In the genomic region with DNA sequence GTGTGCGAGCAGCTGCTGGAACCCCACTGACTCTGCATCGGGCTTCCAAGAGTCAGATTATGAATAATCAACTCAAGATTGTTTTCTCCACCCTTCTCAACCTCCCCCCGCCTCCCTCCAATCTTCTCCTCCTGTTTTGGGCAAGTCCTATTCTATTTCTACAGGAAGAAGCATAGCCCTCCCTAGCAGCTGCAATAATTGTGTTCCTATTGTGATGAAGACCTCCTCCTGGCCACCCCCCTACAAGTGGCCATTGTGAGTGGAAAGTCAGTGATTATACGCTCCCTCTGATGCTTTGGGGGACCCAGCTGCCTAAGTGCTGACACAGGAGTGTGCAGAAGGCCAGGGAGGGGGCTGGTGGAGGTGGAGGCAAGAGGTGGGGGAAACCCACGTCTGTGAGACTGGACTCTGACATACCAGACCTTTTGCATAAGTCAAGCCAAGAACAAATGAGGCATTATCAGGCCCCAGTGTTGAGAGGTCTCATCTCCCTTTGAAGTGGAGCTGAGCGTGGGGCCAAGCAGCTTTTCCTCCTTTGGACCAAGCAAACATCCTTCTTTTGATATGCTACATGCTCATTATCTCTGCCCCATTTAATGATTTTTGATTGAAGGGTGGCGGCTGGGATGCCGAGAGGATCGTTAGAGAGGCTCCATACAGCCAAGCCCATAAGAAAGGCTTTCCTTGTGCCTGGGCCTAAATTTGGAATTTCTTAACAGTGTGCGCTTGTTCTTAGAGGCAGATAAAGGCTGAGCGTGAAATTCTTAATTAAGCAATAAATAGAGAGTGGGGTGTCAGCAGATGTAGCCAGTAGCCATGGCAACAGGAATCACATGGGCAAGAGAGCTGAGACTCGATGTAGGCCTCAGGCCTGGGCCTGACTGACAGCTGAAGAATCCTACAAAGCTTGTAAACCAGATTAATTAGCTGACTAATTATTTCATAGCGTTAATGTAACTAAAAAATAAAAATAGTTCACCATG, we compare ENCODE assay signal across 22 cellular contexts.
DNase-seq lines count a peak whose midpoint lies in the region; ATAC-seq, FAIRE-seq and TF ChIP-seq lines count a peak whose summit lies in the region.
"Had no signal": no experiment of that assay in that cellular context is flagged by ENCODE, and none has a peak within 500 bp of the region (broad histone marks: within the 10 kb centered on the region; RNA-seq: fewer than 3 reads in every experiment).

No MANE protein-coding gene starts in this region.

- H3K36me3 Mint-ChIP-seq in MCF 10A (ENCODE audit: insufficient read depth, unreplicated experiment) (no peaks in the 10 kb centered on the region), WTC11 (no peaks in the 10 kb centered on the region)
- H3K36me3 Mint-ChIP-seq: naive thymus-derived CD8-positive, alpha-beta T cell; stimulated activated naive B cell treated with anti-CD40 and anti-IgM and Interleukin-4, amounts not matched to agents 10 μg/mL and 1 μg/mL and 100 μg/mL, for 72 hours had no signal

- H3K27me3 ChIP-seq in mammary epithelial cell (ENCODE audit: insufficient read depth, low read length) = no peaks in the 10 kb centered on the region

- intact Hi-C loops in mammary epithelial cell (cut with micrococcal nuclease) (no loop called here), MCF 10A (cut with micrococcal nuclease) (loop anchor here (5.0 kb wide), 1 partner anchor 1025 kb away; the partner anchor contains the start of gene TFAP2B)

- H3K9me3 ChIP-seq in mammary epithelial cell (replicated peaks; ENCODE audit: insufficient read depth, low read length) = no peaks in the 10 kb centered on the region
- H3K9me3 ChIP-seq: HAP-1 had no signal

- H4K20me1 ChIP-seq in mammary epithelial cell (ENCODE audit: insufficient read depth, low read length) = no peaks in the 10 kb centered on the region

- H3K9ac ChIP-seq in mammary epithelial cell (ENCODE audit: insufficient read depth, low read length) = peak overlapping the region; percentile 12

- DNase-seq in mammary epithelial cell (no peak), MCF 10A (ENCODE audit: unreplicated experiment) (no peak), WTC11 (ENCODE audit: low spot score) (no peak), iPS-NIHi7 (ENCODE audit: extremely low spot score) (peak; percentile 12), T-helper 9 cell (no peak), GM19239 (ENCODE audit: insufficient read length, low spot score) (no peak), GOT3 (lab: John Stamatoyannopoulos, UW) (no peak)
- DNase-seq: activated CD4-positive, alpha-beta T cell treated with anti-CD3 and anti-CD28 coated beads, Interleukin-2, amount 10 ng/mL, durations not matched to agents 24 days and 14 days; DMS53; naive thymus-derived CD8-positive, alpha-beta T cell; NCI-H1694 treated with DMSO at 0.1 percent for 48 hours; NCI-H510A treated with DMSO at 0.1 percent for 48 hours; PC-3; stimulated activated CD4-positive, alpha-beta T cell treated with anti-CD3 and anti-CD28 coated beads, Interleukin-12 subunit alpha, Interleukin-12 subunit beta, amount 100 ng/mL, for 4 hours; stimulated activated naive B cell treated with anti-CD40 and anti-IgM and Interleukin-4, amounts not matched to agents 10 μg/mL and 1 μg/mL and 100 μg/mL, for 72 hours; trophoblast cell had no signal

- H3K27me3 Mint-ChIP-seq in MCF 10A (ENCODE audit: insufficient read depth, unreplicated experiment) = no peaks in the 10 kb centered on the region
- no peaks in the 10 kb centered on the region for H3K27me3 Mint-ChIP-seq in WTC11 (ENCODE audit: low read depth)
- H3K27me3 Mint-ChIP-seq: activated CD4-positive, alpha-beta T cell treated with anti-CD3 and anti-CD28 coated beads, Interleukin-2, amount 10 ng/mL, durations not matched to agents 24 days and 14 days; stimulated activated naive B cell treated with anti-CD40 and anti-IgM and Interleukin-4, amounts not matched to agents 10 μg/mL and 1 μg/mL and 100 μg/mL, for 72 hours had no signal

- 72% methylated on average over 11 of the region's 13 CpGs for WGBS in mammary epithelial cell (ENCODE audit: low coverage, missing lambda C conversion rate)

- H3K4me3 ChIP-seq in mammary epithelial cell (replicated peaks in 1 of 3; ENCODE audit: insufficient read depth in 1 of 3, low read depth in 2 of 3, low read length in 3 of 3) = no peak overlapping the region
- H3K4me3 ChIP-seq: HAP-1, lung had no signal

- no peaks in the 10 kb centered on the region for H3K36me3 ChIP-seq in mammary epithelial cell (ENCODE audit: insufficient read depth, low read length)
- H3K36me3 ChIP-seq: HAP-1 had no signal

- no peak overlapping the region for H3K4me2 ChIP-seq in mammary epithelial cell (ENCODE audit: insufficient read depth, low read depth, low read length)

- H3K4me1 ChIP-seq in mammary epithelial cell (ENCODE audit: insufficient read depth, low read length) = no peaks in the 10 kb centered on the region
- H3K4me1 ChIP-seq: HAP-1 had no signal

- ATAC-seq in WTC11 = peak; percentile 38
- no peak for ATAC-seq in HG02571 (IDR thresholded peaks at IDR 0.05; ENCODE audit: unreplicated experiment)
- ATAC-seq: naive thymus-derived CD8-positive, alpha-beta T cell; PC-3; stimulated activated naive B cell treated with anti-CD40 and anti-IgM and Interleukin-4, amounts not matched to agents 10 μg/mL and 1 μg/mL and 100 μg/mL, for 72 hours had no signal

- H3K9me3 Mint-ChIP-seq in MCF 10A (ENCODE audit: unreplicated experiment) (no peaks in the 10 kb centered on the region), WTC11 (no peaks in the 10 kb centered on the region)
- H3K9me3 Mint-ChIP-seq: activated CD4-positive, alpha-beta T cell treated with anti-CD3 and anti-CD28 coated beads, Interleukin-2, amount 10 ng/mL, durations not matched to agents 24 days and 14 days; stimulated activated naive B cell treated with anti-CD40 and anti-IgM and Interleukin-4, amounts not matched to agents 10 μg/mL and 1 μg/mL and 100 μg/mL, for 72 hours had no signal

- H3K27ac Mint-ChIP-seq in MCF 10A (ENCODE audit: low read depth, unreplicated experiment) (no peak overlapping the region), WTC11 (no peak overlapping the region)
- H3K27ac Mint-ChIP-seq: activated CD4-positive, alpha-beta T cell treated with anti-CD3 and anti-CD28 coated beads, Interleukin-2, amount 10 ng/mL, durations not matched to agents 24 days and 14 days; naive thymus-derived CD8-positive, alpha-beta T cell; stimulated activated naive B cell treated with anti-CD40 and anti-IgM and Interleukin-4, amounts not matched to agents 10 μg/mL and 1 μg/mL and 100 μg/mL, for 72 hours had no signal

- H3K4me3 Mint-ChIP-seq in MCF 10A (ENCODE audit: unreplicated experiment) = no peak overlapping the region
- no peak overlapping the region for H3K4me3 Mint-ChIP-seq in WTC11
- H3K4me3 Mint-ChIP-seq: activated CD4-positive, alpha-beta T cell treated with anti-CD3 and anti-CD28 coated beads, Interleukin-2, amount 10 ng/mL, durations not matched to agents 24 days and 14 days; naive thymus-derived CD8-positive, alpha-beta T cell; stimulated activated naive B cell treated with anti-CD40 and anti-IgM and Interleukin-4, amounts not matched to agents 10 μg/mL and 1 μg/mL and 100 μg/mL, for 72 hours had no signal

- BruUV-seq in mammary epithelial cell (replicated peaks; lab: Mats Ljungman, UMichigan) (no TSS peak), MCF 10A (replicated peaks; lab: Mats Ljungman, UMichigan) (no TSS peak)

- in situ Hi-C loops in mammary epithelial cell (cut with MboI; ENCODE audit: low sequenced_read_pairs in 2 of 2) = loop anchor here in 1 of 2 donors (25.0 kb wide), 1 partner anchor 280 kb away; no protein-coding TSS in a partner anchor

- POLR2A ChIA-PET in MCF 10A (lab: Yijun Ruan, JAX) = interaction anchor here (1.2 to 2.1 kb wide), 2 partner anchors 119 to 283 kb away, joined by 3 to 9 read pairs; no protein-coding TSS in a partner anchor
- POLR2A ChIA-PET in WTC11 (lab: Charles Lee) = no interaction called here

- FAIRE-seq in GM19239 (lab: Jason Lieb, UNC) = no peak
- FAIRE-seq: A204.1, astrocyte, frontal cortex had no signal

- H3K4me1 Mint-ChIP-seq in MCF 10A (ENCODE audit: insufficient read depth, unreplicated experiment) (no peaks in the 10 kb centered on the region), WTC11 (peaks cover 46% of the 10 kb centered on the region)
- H3K4me1 Mint-ChIP-seq: activated CD4-positive, alpha-beta T cell treated with anti-CD3 and anti-CD28 coated beads, Interleukin-2, amount 10 ng/mL, durations not matched to agents 24 days and 14 days; naive thymus-derived CD8-positive, alpha-beta T cell; stimulated activated naive B cell treated with anti-CD40 and anti-IgM and Interleukin-4, amounts not matched to agents 10 μg/mL and 1 μg/mL and 100 μg/mL, for 72 hours had no signal

- no peak overlapping the region for H3K27ac ChIP-seq in mammary epithelial cell (ENCODE audit: insufficient read depth, low read depth, low read length)

- CTCF ChIA-PET in mammary epithelial cell (lab: Charles Lee; ENCODE audit: low non-redundant PET) = no interaction called here
- CTCF ChIA-PET in MCF 10A (lab: Yijun Ruan, JAX) = interaction anchor here (0.5 to 3.9 kb wide), 8 partner anchors 9 to 327 kb away, joined by 3 to 39 read pairs (median 4); no protein-coding TSS in a partner anchor
- CTCF ChIA-PET in WTC11 (lab: Charles Lee) = interaction anchor here (0.7 to 2.5 kb wide), 2 partner anchors 91 to 117 kb away, joined by 3 to 7 read pairs; no protein-coding TSS in a partner anchor

- no peak overlapping the region for H2AFZ ChIP-seq in mammary epithelial cell (ENCODE audit: low read depth, low read length)

- dilution Hi-C loops in mammary epithelial cell (cut with HindIII; ENCODE audit: low sequenced_read_pairs) = no loop called here

- TF ChIP-seq CTCF in mammary epithelial cell (conservative IDR thresholded peaks at IDR 0.05 in 1 of 2, IDR thresholded peaks at IDR 0.05 in 1 of 2; ENCODE audit: extremely low read depth in 1 of 2, insufficient read depth in 1 of 2, low read depth in 1 of 2, low read length in 2 of 2) (no peak), MCF 10A (IDR thresholded peaks at IDR 0.05; ENCODE audit: unreplicated experiment) (no peak), WTC11 (IDR thresholded peaks at IDR 0.05) (no peak)

- H3K79me2 ChIP-seq in mammary epithelial cell (ENCODE audit: insufficient read depth, low read length) = no peaks in the 10 kb centered on the region

TF ChIP-seq in WTC11, 78 proteins besides CTCF, POLR2A, EP300 and RAD21 (continues in another document):
- TF ChIP-seq, protein P1, sequence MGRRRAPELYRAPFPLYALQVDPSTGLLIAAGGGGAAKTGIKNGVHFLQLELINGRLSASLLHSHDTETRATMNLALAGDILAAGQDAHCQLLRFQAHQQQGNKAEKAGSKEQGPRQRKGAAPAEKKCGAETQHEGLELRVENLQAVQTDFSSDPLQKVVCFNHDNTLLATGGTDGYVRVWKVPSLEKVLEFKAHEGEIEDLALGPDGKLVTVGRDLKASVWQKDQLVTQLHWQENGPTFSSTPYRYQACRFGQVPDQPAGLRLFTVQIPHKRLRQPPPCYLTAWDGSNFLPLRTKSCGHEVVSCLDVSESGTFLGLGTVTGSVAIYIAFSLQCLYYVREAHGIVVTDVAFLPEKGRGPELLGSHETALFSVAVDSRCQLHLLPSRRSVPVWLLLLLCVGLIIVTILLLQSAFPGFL (CRISPR knock-in tag; IDR thresholded peaks at IDR 0.05; ENCODE audit: borderline replicate concordance) = no peak
